ENCODE assay signal across 1 cellular context in the genomic region with DNA sequence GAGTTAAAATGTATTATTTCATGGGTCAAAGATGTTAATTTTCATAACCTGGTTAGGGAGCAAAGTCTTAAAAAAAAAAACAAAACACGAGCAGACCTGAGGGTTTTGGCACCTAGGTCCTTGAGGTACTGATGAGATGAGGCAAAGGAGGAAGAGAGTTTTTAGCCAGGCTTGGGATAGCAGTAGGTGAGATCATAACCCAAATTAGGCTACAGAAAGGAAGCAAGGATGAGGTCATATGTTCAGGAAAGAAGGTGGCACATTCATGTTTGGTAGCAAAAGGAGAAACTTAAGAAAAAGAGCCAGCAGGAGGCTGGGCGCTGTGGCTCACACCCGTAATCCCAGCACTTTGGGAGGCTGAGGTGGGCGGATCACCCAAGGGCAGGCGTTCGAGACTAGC.
TF ChIP-seq lines count a peak whose summit lies in the region.

No MANE protein-coding gene starts in this region.

TF ChIP-seq in HEK293, 187 proteins besides CTCF, POLR2A, EP300 and RAD21 (continued from another document and continues in another):
- TF ChIP-seq ZNF473 (tag by site-specific recombination; IDR thresholded peaks at IDR 0.05) (no peak), ZNF768 (tag by site-specific recombination; IDR thresholded peaks at IDR 0.05) (no peak), ZFHX2 (tag by site-specific recombination; conservative IDR thresholded peaks at IDR 0.05) (no peak), SETDB1 (IDR thresholded peaks at IDR 0.05; ENCODE audit: insufficient read length, low read length) (no peak), SP2 (tag by site-specific recombination; IDR thresholded peaks at IDR 0.05) (peak; percentile 23), ZNF518A (tag by site-specific recombination; conservative IDR thresholded peaks at IDR 0.05; ENCODE audit: low read depth) (no peak), ZNF670 (tag by site-specific recombination; IDR thresholded peaks at IDR 0.05; ENCODE audit: low read depth) (no peak), ZNF837 (tag by site-specific recombination; IDR thresholded peaks at IDR 0.05) (no peak), ZNF324 (tag by site-specific recombination; IDR thresholded peaks at IDR 0.05) (no peak), KLF1 (tag by site-specific recombination; IDR thresholded peaks at IDR 0.05) (peak; percentile 34; the same call in 1 of the 2 replicates), ZNF660 (tag by site-specific recombination; IDR thresholded peaks at IDR 0.05) (peak; percentile 46; the same call in 1 of the 2 replicates), ZNF558 (tag by site-specific recombination; IDR thresholded peaks at IDR 0.05) (no peak), ELK4 (IDR thresholded peaks at IDR 0.05; ENCODE audit: borderline replicate concordance, low read depth, low read length) (no peak), ZNF629 (tag by site-specific recombination; IDR thresholded peaks at IDR 0.05) (peak; percentile 89), BCL11A (tag by site-specific recombination; IDR thresholded peaks at IDR 0.05; ENCODE audit: low read depth) (no peak), ZNF654 (tag by site-specific recombination; IDR thresholded peaks at IDR 0.05; ENCODE audit: low read depth) (no peak), ZNF2 (tag by site-specific recombination; IDR thresholded peaks at IDR 0.05) (no peak), ZNF596 (tag by site-specific recombination; IDR thresholded peaks at IDR 0.05) (no peak), BCL11B (tag by site-specific recombination; IDR thresholded peaks at IDR 0.05; ENCODE audit: low read depth) (no peak), HOXA7 (CRISPR knock-in tag; IDR thresholded peaks at IDR 0.05; ENCODE audit: borderline replicate concordance) (no peak), ZNF677 (tag by site-specific recombination; IDR thresholded peaks at IDR 0.05) (no peak), ZBTB17 (tag by site-specific recombination; IDR thresholded peaks at IDR 0.05) (0 out of 2 replicates have a peak, but pooled peaks have one; percentile 21), SP3 (tag by site-specific recombination; IDR thresholded peaks at IDR 0.05) (peak; percentile 27; the same call in 1 of the 2 replicates), ZNF48 (tag by site-specific recombination; IDR thresholded peaks at IDR 0.05) (no peak), ZNF148 (tag by site-specific recombination; IDR thresholded peaks at IDR 0.05; ENCODE audit: borderline replicate concordance) (no peak), ZIC2 (tag by site-specific recombination; IDR thresholded peaks at IDR 0.05) (no peak), ZNF621 (tag by site-specific recombination; IDR thresholded peaks at IDR 0.05) (no peak), ZSCAN30 (tag by site-specific recombination; IDR thresholded peaks at IDR 0.05) (no peak), ZNF16 (tag by site-specific recombination; IDR thresholded peaks at IDR 0.05; ENCODE audit: low read depth) (no peak), RBAK (tag by site-specific recombination; IDR thresholded peaks at IDR 0.05) (no peak), ZNF280D (tag by site-specific recombination; IDR thresholded peaks at IDR 0.05) (no peak), ZBTB7A (tag by site-specific recombination; IDR thresholded peaks at IDR 0.05; ENCODE audit: low read depth) (no peak), ZNF362 (tag by site-specific recombination; IDR thresholded peaks at IDR 0.05) (no peak), ZNF747 (tag by site-specific recombination; IDR thresholded peaks at IDR 0.05) (no peak), ZNF426 (tag by site-specific recombination; IDR thresholded peaks at IDR 0.05) (no peak), ZNF146 (tag by site-specific recombination; IDR thresholded peaks at IDR 0.05) (no peak), ZNF266 (tag by site-specific recombination; IDR thresholded peaks at IDR 0.05; ENCODE audit: low read depth) (no peak), KLF9 (tag by site-specific recombination; IDR thresholded peaks at IDR 0.05; ENCODE audit: low read depth) (0 out of 2 replicates have a peak, but pooled peaks have one; percentile 10), ZNF571 (tag by site-specific recombination; IDR thresholded peaks at IDR 0.05) (no peak), ZNF521 (tag by site-specific recombination; IDR thresholded peaks at IDR 0.05) (no peak)
- TF ChIP-seq, protein P1, sequence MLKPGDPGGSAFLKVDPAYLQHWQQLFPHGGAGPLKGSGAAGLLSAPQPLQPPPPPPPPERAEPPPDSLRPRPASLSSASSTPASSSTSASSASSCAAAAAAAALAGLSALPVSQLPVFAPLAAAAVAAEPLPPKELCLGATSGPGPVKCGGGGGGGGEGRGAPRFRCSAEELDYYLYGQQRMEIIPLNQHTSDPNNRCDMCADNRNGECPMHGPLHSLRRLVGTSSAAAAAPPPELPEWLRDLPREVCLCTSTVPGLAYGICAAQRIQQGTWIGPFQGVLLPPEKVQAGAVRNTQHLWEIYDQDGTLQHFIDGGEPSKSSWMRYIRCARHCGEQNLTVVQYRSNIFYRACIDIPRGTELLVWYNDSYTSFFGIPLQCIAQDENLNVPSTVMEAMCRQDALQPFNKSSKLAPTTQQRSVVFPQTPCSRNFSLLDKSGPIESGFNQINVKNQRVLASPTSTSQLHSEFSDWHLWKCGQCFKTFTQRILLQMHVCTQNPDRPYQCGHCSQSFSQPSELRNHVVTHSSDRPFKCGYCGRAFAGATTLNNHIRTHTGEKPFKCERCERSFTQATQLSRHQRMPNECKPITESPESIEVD (tag by site-specific recombination; IDR thresholded peaks at IDR 0.05): no peak
- TF ChIP-seq, protein P2, sequence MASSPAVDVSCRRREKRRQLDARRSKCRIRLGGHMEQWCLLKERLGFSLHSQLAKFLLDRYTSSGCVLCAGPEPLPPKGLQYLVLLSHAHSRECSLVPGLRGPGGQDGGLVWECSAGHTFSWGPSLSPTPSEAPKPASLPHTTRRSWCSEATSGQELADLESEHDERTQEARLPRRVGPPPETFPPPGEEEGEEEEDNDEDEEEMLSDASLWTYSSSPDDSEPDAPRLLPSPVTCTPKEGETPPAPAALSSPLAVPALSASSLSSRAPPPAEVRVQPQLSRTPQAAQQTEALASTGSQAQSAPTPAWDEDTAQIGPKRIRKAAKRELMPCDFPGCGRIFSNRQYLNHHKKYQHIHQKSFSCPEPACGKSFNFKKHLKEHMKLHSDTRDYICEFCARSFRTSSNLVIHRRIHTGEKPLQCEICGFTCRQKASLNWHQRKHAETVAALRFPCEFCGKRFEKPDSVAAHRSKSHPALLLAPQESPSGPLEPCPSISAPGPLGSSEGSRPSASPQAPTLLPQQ (tag by site-specific recombination; IDR thresholded peaks at IDR 0.05): peak; percentile 63; the same call in 1 of the 2 replicates
- TF ChIP-seq, protein P3, sequence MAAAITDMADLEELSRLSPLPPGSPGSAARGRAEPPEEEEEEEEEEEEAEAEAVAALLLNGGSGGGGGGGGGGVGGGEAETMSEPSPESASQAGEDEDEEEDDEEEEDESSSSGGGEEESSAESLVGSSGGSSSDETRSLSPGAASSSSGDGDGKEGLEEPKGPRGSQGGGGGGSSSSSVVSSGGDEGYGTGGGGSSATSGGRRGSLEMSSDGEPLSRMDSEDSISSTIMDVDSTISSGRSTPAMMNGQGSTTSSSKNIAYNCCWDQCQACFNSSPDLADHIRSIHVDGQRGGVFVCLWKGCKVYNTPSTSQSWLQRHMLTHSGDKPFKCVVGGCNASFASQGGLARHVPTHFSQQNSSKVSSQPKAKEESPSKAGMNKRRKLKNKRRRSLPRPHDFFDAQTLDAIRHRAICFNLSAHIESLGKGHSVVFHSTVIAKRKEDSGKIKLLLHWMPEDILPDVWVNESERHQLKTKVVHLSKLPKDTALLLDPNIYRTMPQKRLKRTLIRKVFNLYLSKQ (tag by site-specific recombination; IDR thresholded peaks at IDR 0.05; ENCODE audit: borderline replicate concordance): no peak
- TF ChIP-seq, protein P4, sequence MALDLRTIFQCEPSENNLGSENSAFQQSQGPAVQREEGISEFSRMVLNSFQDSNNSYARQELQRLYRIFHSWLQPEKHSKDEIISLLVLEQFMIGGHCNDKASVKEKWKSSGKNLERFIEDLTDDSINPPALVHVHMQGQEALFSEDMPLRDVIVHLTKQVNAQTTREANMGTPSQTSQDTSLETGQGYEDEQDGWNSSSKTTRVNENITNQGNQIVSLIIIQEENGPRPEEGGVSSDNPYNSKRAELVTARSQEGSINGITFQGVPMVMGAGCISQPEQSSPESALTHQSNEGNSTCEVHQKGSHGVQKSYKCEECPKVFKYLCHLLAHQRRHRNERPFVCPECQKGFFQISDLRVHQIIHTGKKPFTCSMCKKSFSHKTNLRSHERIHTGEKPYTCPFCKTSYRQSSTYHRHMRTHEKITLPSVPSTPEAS (tag by site-specific recombination; IDR thresholded peaks at IDR 0.05): no peak
